Comparison of ENCODE assay signal across 18 cellular contexts in the genomic region with DNA sequence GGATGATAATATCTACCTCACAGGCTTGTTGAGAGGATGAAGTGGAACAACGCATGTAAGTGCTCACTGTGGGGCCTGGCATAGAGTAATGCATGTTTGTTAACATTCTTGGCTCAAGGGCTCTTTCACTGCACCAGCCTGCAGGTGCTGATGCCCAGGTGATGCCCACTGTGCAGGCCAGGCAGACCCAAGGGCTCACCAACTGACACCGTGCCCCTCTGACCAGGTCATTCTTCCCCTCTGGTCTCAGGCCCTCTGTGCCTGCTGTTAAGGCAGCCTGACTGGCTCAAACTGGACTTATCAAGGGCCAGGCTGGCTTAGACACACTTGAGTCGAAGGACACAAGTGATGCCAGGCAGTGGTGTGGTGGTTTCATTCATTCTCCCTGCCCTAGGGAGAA.
"Had no signal": no experiment of that assay in that cellular context is flagged by ENCODE, and none has a peak within 500 bp of the region (broad histone marks: within the 10 kb centered on the region; RNA-seq: fewer than 3 reads in every experiment).

No MANE protein-coding gene starts in this region.

- DNase-seq: KBM-7; MV-4-11; NCI-H1048; NCI-H1105 treated with DMSO at 0.1 percent for 48 hours; NCI-H1417 treated with DMSO at 0.1 percent for 48 hours; NCI-H146; NCI-H1694 treated with DMSO at 0.1 percent for 48 hours; NCI-H1930; NCI-H2171 treated with DMSO at 0.1 percent for 48 hours; NCI-H524; NCI-H69; NCI-H774; NK-92 treated with Interleukin-12 subunit alpha and Interleukin-12 subunit beta, amount 100 ng/mL, for 24 hours; PC-3; SHP77; SK-N-SH had no signal

- H3K9me3 ChIP-seq: SK-N-SH had no signal

- H3K9ac ChIP-seq: SK-N-SH had no signal

- H3K4me2 ChIP-seq: SK-N-SH had no signal

- ATAC-seq: Panc1, PC-3 had no signal

- H3K27ac ChIP-seq: RWPE1 had no signal
